In the genomic region with DNA sequence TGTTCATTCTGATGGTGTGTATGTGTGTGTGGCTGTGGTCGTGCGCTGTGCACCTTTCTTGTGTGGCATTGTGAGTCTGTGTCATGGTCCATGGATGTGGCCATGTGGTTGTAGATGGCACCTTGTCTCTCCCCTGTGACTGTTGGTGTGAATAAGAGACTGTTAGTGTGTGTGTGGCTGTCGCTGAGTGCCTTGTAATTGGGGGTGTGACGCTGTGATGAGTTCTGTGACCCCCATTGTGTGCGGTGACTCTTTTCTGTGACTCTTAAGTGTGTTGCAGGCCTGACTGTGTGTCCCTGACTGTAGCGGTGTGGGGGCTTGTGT, we compare ENCODE assay signal across 8 cellular contexts. TPM values are rescaled to one million over a fixed set of nuclear protein-coding genes. Genes with fewer than 3 reads are reported as not detected.
DNase-seq lines count a peak whose midpoint lies in the region; TF ChIP-seq lines count a peak whose summit lies in the region.

No MANE protein-coding gene starts in this region.

- H3K4me1 ChIP-seq in right atrium auricular region, result peaks cover 0 to 16% of the 10 kb centered on the region in 2 donors
- H3K4me1 ChIP-seq in muscle layer of colon (ENCODE audit: insufficient read depth, low read length), result peaks cover 13% of the 10 kb centered on the region
- H3K4me1 ChIP-seq in vagina, result peaks cover 27% of the 10 kb centered on the region

- TF ChIP-seq CTCF in right atrium auricular region (IDR thresholded peaks at IDR 0.05) (no peak), cardiac fibroblast (IDR thresholded peaks at IDR 0.05; ENCODE audit: low read depth, low read length) (no peak), vagina (IDR thresholded peaks at IDR 0.05) (no peak)

- DNase-seq in right atrium auricular region (ENCODE audit: low spot score) (no peak), cardiac septum (ENCODE audit: low spot score) (no peak), cardiac fibroblast (ENCODE audit: low read depth in 2 of 2) (no peak), vagina (ENCODE audit: extremely low spot score in 2 of 2) (no peak), H4 (ENCODE audit: low spot score) (no peak), dedifferentiated amniotic fluid mesenchymal stem cell (ENCODE audit: extremely low spot score) (no peak), NCI-H226 (no peak)

- peak overlapping the region; percentile 91 for H3K9ac ChIP-seq in muscle layer of colon (ENCODE audit: low read length)

- H3K36me3 ChIP-seq in right atrium auricular region, result no peaks in the 10 kb centered on the region
- peaks cover 5% of the 10 kb centered on the region for H3K36me3 ChIP-seq in muscle layer of colon (ENCODE audit: insufficient read depth, low read length)
- no peaks in the 10 kb centered on the region for H3K36me3 ChIP-seq in vagina

- H3K9me3 ChIP-seq in right atrium auricular region (no peaks in the 10 kb centered on the region), muscle layer of colon (ENCODE audit: low read length) (no peaks in the 10 kb centered on the region), vagina (no peaks in the 10 kb centered on the region)

- H3K27me3 ChIP-seq in right atrium auricular region (no peaks in the 10 kb centered on the region), muscle layer of colon (ENCODE audit: control insufficient read depth in 1 of 2, insufficient read depth in 2 of 2, low read length in 2 of 2) (no peaks in the 10 kb centered on the region), vagina (no peaks in the 10 kb centered on the region)

- intact Hi-C loops in cardiac septum (cut with DNase I) (no loop called here), vagina (cut with DNase I) (no loop called here)

- peak overlapping the region in 1 of 2 donors; percentile 82 for H3K27ac ChIP-seq in right atrium auricular region
- H3K27ac ChIP-seq in muscle layer of colon (ENCODE audit: low read depth, low read length), result peak overlapping the region; percentile 46
- peak overlapping the region; percentile 76 for H3K27ac ChIP-seq in vagina

- TF ChIP-seq POLR2A in vagina (IDR thresholded peaks at IDR 0.05), result no peak

- H3K4me3 ChIP-seq in right atrium auricular region (peak overlapping the region; percentile 74 to 76), cardiac fibroblast (replicated peaks in 1 of 2; ENCODE audit: low read depth in 2 of 2, low read length in 2 of 2) (peak overlapping the region; percentile 70 to 76), muscle layer of colon (ENCODE audit: low read depth in 1 of 2, low read length in 2 of 2) (peak overlapping the region; percentile 28 to 82), vagina (peak overlapping the region; percentile 70 to 76)

RNA-seq across cellular contexts. Expression of gene PLPPR2, which starts 0.8 kb away (rescaled TPM):
- 10 to 100 TPM; 26.2 to 30.5 TPM for total RNA-seq in right atrium auricular region
- 19.3 TPM for total RNA-seq in cardiac septum
- 16.5 TPM for total RNA-seq in vagina
- 10.7 and 12.7 TPM in 2 replicates for total RNA-seq in H4 (2014; rRNA removed; shearing (Covaris generic))

RNA-seq across cellular contexts. Expression of gene CCDC159, which starts 9.7 kb away (rescaled TPM):
- total RNA-seq in right atrium auricular region (10 to 100 TPM; 12.1 to 18.8 TPM), cardiac septum (24.2 TPM), vagina (24.1 TPM)
- total RNA-seq in H4 (2014; rRNA removed; shearing (Covaris generic)), result 3.6 and 5.1 TPM in 2 replicates

RNA-seq across cellular contexts. Expression of gene TMEM205, which starts 10.0 kb away (rescaled TPM):
- total RNA-seq in right atrium auricular region, result 100 to 1,000 TPM; 301 to 343 TPM
- total RNA-seq in cardiac septum, result 75.7 TPM
- total RNA-seq in vagina, result 173 TPM
- total RNA-seq in H4 (2014; rRNA removed; shearing (Covaris generic)), result 74.7 and 139 TPM in 2 replicates

RNA-seq across cellular contexts. Expression of gene RAB3D, which starts 16.6 kb away (rescaled TPM):
- total RNA-seq in right atrium auricular region (10 to 100 TPM in 1 of 2 donors, 1 to 10 TPM in 1; 6.5 to 11.1 TPM), cardiac septum (7.4 TPM), vagina (33.9 TPM)
- total RNA-seq in H4 (2014; rRNA removed; shearing (Covaris generic)), result 0.37 TPM in 1 of 2 replicates, not detected in the other

RNA-seq across cellular contexts. Expression of gene SWSAP1, which starts 18.4 kb away (rescaled TPM):
- 1 to 10 TPM in 1 of 2 donors, under 1 TPM in 1; 0.44 to 1.5 TPM for total RNA-seq in right atrium auricular region
- total RNA-seq in cardiac septum, result 1.3 TPM
- 1.5 TPM for total RNA-seq in vagina
- total RNA-seq in H4 (2014; rRNA removed; shearing (Covaris generic)), result 0.45 and 1.0 TPM in 2 replicates
